ENCODE assay signal across 9 cellular contexts in the genomic region with DNA sequence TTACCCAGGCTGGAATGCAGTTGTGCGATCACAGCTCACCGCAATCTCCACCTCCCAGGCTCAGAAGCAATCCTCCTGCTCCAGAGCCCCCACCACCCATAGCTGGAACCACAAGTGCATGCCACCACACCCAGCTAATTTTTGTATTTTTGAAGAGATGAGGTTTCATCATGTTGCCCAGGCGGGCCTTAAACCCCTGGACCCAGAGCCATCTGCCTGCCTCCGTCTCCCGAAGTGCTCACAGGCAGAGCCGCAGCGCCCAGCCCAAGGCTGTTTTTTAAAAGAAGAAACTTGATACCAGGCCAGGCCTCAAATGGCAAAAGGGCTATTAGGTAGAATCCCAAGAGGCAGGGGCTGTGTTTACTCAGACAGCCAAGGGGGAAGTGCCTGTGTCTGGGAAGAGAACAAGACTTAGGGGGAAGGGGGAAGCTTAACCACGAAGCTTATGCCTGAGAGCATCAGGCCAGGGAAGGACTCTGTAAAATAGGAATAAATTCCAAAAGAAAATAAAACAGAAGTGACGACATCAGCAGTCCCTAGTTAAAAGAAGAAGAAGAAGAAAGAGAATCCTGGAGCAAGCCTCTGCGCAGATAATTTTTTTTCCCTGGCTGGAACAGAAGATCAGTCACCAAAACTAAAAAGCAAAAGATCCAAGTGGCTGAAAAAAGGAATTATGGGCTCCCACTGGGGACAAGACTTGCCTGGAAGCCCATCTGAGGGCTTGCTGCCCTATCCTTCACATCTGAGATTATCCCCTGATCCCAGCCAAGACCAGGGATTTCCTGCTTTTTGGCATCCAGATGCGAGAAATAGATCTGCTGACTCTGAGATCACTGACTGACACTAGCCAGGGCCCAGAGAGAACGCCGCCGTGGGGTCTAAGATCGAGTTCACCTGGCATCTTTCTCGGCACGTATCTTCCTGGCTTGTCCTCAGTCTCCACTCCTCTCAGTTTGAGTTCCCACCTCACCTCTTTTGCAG.
DNase-seq lines count a peak whose midpoint lies in the region; ATAC-seq and TF ChIP-seq lines count a peak whose summit lies in the region.
"Had no signal": no experiment of that assay in that cellular context is flagged by ENCODE, and none has a peak within 500 bp of the region (broad histone marks: within the 10 kb centered on the region; RNA-seq: fewer than 3 reads in every experiment).

No MANE protein-coding gene starts in this region.

- H3K9me3 Mint-ChIP-seq in endothelial cell (ENCODE audit: unreplicated experiment): no peaks in the 10 kb centered on the region

- peak overlapping the region; percentile 33 for H4K8ac ChIP-seq in neuronal stem cell (ENCODE audit: low read depth, low read length)

- peaks cover 2 to 5% of the 10 kb centered on the region in 2 donors for H3K4me1 ChIP-seq in neuronal stem cell (ENCODE audit: control insufficient read depth in 2 of 2, insufficient read depth in 1 of 2, low read depth in 1 of 2, low read length in 2 of 2)

- peaks cover 0 to 4% of the 10 kb centered on the region in 2 donors for H3K9me3 ChIP-seq in neuronal stem cell (replicated peaks in 1 of 2; ENCODE audit: control insufficient read depth in 2 of 2, insufficient read depth in 1 of 2, low read depth in 1 of 2, low read length in 2 of 2)

- no peak for TF ChIP-seq CTCF in endothelial cell (IDR thresholded peaks at IDR 0.05; ENCODE audit: unreplicated experiment)

- no peak overlapping the region for H3K27ac ChIP-seq in neuronal stem cell (replicated peaks; ENCODE audit: low read length)

- WGBS in neuronal stem cell (ENCODE audit: extremely low coverage in 2 of 2, insufficient read length in 2 of 2, insufficient replicate concordance in 1 of 2), 2 donors: no CpG with 5 or more reads among the region's 17 CpGs

- H2AFZ ChIP-seq in neuronal stem cell (ENCODE audit: low read length): peak overlapping the region; percentile 81

- ATAC-seq in HG03159 (IDR thresholded peaks at IDR 0.05; ENCODE audit: unreplicated experiment) (no peak), GM19023 (IDR thresholded peaks at IDR 0.05; ENCODE audit: unreplicated experiment) (no peak)

- no peak overlapping the region for H3K4me2 ChIP-seq in neuronal stem cell (ENCODE audit: insufficient read depth, low read length, poor library complexity, severe bottlenecking)

- H3K4me3 Mint-ChIP-seq in endothelial cell (ENCODE audit: unreplicated experiment): peak overlapping the region; percentile 69

- H2BK15ac ChIP-seq in neuronal stem cell (ENCODE audit: low read length): no peak overlapping the region

- H3K23ac ChIP-seq in neuronal stem cell (ENCODE audit: low read depth, low read length, poor library complexity): no peak overlapping the region

- peaks cover 19% of the 10 kb centered on the region for H3K4me1 Mint-ChIP-seq in endothelial cell (ENCODE audit: unreplicated experiment)

- DNase-seq in DMS 273 (lab: John Stamatoyannopoulos, UW; ENCODE audit: unreplicated experiment): peak; percentile 86
- DNase-seq in NCI-H2107 treated with DMSO at 0.1 percent for 48 hours (lab: John Stamatoyannopoulos, UW; ENCODE audit: unreplicated experiment): peak; percentile 85
- no peak for DNase-seq in endothelial cell (ENCODE audit: low spot score)
- peak; percentile 44 for DNase-seq in neuronal stem cell (ENCODE audit: low spot score)
- no peak for DNase-seq in NOMO-1 (lab: John Stamatoyannopoulos, UW; ENCODE audit: unreplicated experiment in 2 of 2)
- DNase-seq in NCI-H2227 (lab: John Stamatoyannopoulos, UW; ENCODE audit: unreplicated experiment): no peak
- DNase-seq: amniotic stem cell had no signal

- H2BK120ac ChIP-seq in neuronal stem cell (ENCODE audit: low read depth, low read length): no peak overlapping the region

- no peak overlapping the region for H3K14ac ChIP-seq in neuronal stem cell (ENCODE audit: low read length)

- H3K9ac ChIP-seq in neuronal stem cell (ENCODE audit: low read depth, low read length, poor library complexity): no peak overlapping the region

- peaks cover 6% of the 10 kb centered on the region for H3K36me3 Mint-ChIP-seq in endothelial cell (ENCODE audit: low read depth, unreplicated experiment)

- H2BK5ac ChIP-seq in neuronal stem cell (ENCODE audit: low read length): no peak overlapping the region

- peaks cover 8% of the 10 kb centered on the region for H3K27me3 Mint-ChIP-seq in endothelial cell (ENCODE audit: unreplicated experiment)

- peaks cover 0 to 15% (median 0%) of the 10 kb centered on the region in 3 experiments for H3K27me3 ChIP-seq in neuronal stem cell (ENCODE audit: control insufficient read depth in 3 of 3, insufficient read depth in 3 of 3, low read depth in 1 of 3, low read length in 3 of 3)

- H3K4me3 ChIP-seq in neuronal stem cell (ENCODE audit: low read length in 2 of 2): no peak overlapping the region

- H3K36me3 ChIP-seq in neuronal stem cell (replicated peaks in 1 of 2; ENCODE audit: control insufficient read depth in 2 of 2, insufficient read depth in 2 of 2, low read length in 2 of 2): no peaks in the 10 kb centered on the region

- peak overlapping the region; percentile 84 for H3K27ac Mint-ChIP-seq in endothelial cell (ENCODE audit: unreplicated experiment)

- H3K18ac ChIP-seq in neuronal stem cell (ENCODE audit: low read length): peak overlapping the region; percentile 64

- H3K4ac ChIP-seq in neuronal stem cell (ENCODE audit: low read length): no peak overlapping the region

- no peak overlapping the region for H2AK5ac ChIP-seq in neuronal stem cell (ENCODE audit: low read depth, low read length)

- H2BK12ac ChIP-seq in neuronal stem cell (ENCODE audit: low read length): no peak overlapping the region

- no peaks in the 10 kb centered on the region for H3K79me1 ChIP-seq in neuronal stem cell (ENCODE audit: low read depth, low read length)

- no peak overlapping the region for H4K91ac ChIP-seq in neuronal stem cell (ENCODE audit: low read depth, low read length, poor library complexity)

Comparison
In these comparisons a context has a peak if more than half of its experiments do, and no peak if none do; other contexts are left out.
1. DNase-seq: peak in DMS 273 (single experiment), NCI-H2107 treated with DMSO at 0.1 percent for 48 hours (single experiment) and neuronal stem cell (single experiment); none in endothelial cell (single experiment), NOMO-1 (0 of 2) and NCI-H2227 (single experiment).